In the genomic region with DNA sequence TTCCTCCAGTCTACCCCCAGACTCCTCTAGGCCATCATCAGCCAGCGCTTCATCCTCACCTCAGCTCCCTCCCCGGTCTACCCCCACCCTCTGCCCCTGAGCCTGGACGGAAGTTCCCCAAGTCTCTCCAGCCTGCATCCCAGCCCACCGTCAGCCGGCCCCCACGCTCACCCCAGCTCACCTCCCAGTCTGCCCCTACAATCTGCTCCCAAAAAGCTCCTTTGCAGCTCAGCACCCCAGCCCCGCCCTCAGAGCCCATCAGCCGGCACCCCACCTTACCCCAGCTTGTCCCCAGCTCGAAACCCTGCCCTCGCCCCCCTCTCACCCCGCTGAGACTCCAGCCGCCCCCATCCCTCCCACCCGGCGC, we compare ENCODE assay signal across 14 cellular contexts. TPM values are rescaled to one million over a fixed set of nuclear protein-coding genes. Genes with fewer than 3 reads are reported as not detected.
DNase-seq lines count a peak whose midpoint lies in the region; ATAC-seq and TF ChIP-seq lines count a peak whose summit lies in the region.
"Had no signal": no experiment of that assay in that cellular context is flagged by ENCODE, and none has a peak within 500 bp of the region (broad histone marks: within the 10 kb centered on the region; RNA-seq: fewer than 3 reads in every experiment).

No MANE protein-coding gene starts in this region.

- H3K18ac ChIP-seq in H9 (ENCODE audit: insufficient read length, low read depth, low read length): no peak overlapping the region

- H3K4me2 ChIP-seq in H9 (ENCODE audit: insufficient read depth, insufficient read length, low read length): peak overlapping the region; percentile 35
- no peak overlapping the region; the same call in 1 of the 2 replicates for H3K4me2 ChIP-seq in SK-N-SH

- H3K36me3 Mint-ChIP-seq in H9 (ENCODE audit: insufficient read depth in 1 of 3, low read depth in 3 of 3) (no peaks in the 10 kb centered on the region; a peak in 1 of 7 replicates), brain (no peaks in the 10 kb centered on the region)
- H3K36me3 Mint-ChIP-seq: CD4-positive, CD25-positive, alpha-beta regulatory T cell had no signal

- H2AFZ ChIP-seq in H9 (ENCODE audit: low read length): no peak overlapping the region
- H2AFZ ChIP-seq in SK-N-SH (ENCODE audit: low read depth): no peak overlapping the region

- H3K27me3 ChIP-seq in H9 (ENCODE audit: insufficient read depth, low read length) (peaks cover 10% of the 10 kb centered on the region; the same call in 1 of the 2 replicates), lower lobe of right lung (ENCODE audit: low read depth) (peaks cover 11% of the 10 kb centered on the region), suprapubic skin (peaks cover 15% of the 10 kb centered on the region), SK-N-SH (ENCODE audit: insufficient read depth) (peaks cover 29% of the 10 kb centered on the region)

- no peak overlapping the region; the same call in 1 of the 2 replicates for H3K14ac ChIP-seq in H9 (ENCODE audit: insufficient read depth, low read length)

- no CpG with 5 or more reads among the region's 14 CpGs for WGBS in H9 (ENCODE audit: extremely low coverage, insufficient read length, low lambda C conversion rate)
- 19% methylated on average over 9 of the region's 14 CpGs for WGBS in suprapubic skin
- WGBS in SK-N-SH (ENCODE audit: low lambda C conversion rate): 14% methylated on average over 14 of the region's 14 CpGs

- H3K27me3 Mint-ChIP-seq in H9 (ENCODE audit: low read depth) (peaks cover 39% of the 10 kb centered on the region), brain (peaks cover 34% of the 10 kb centered on the region)

- H2AK5ac ChIP-seq in H9 (ENCODE audit: insufficient read length, low read length): no peak overlapping the region

- TF ChIP-seq RAD21 in SK-N-SH (IDR thresholded peaks at IDR 0.05; ENCODE audit: low read length): no peak

- TF ChIP-seq CTCF in H9 (conservative IDR thresholded peaks at IDR 0.05): no peak
- no peak for TF ChIP-seq CTCF in brain (conservative IDR thresholded peaks at IDR 0.05)
- TF ChIP-seq CTCF in lower lobe of right lung (IDR thresholded peaks at IDR 0.05): no peak
- TF ChIP-seq CTCF in suprapubic skin (IDR thresholded peaks at IDR 0.05): no peak
- TF ChIP-seq CTCF in SK-N-SH (IDR thresholded peaks at IDR 0.05): no peak

- H3K27ac Mint-ChIP-seq in H9 (no peak overlapping the region; a peak in 1 of 7 replicates), brain (peak overlapping the region in 1 of 5 experiments; percentile 78)
- H3K27ac Mint-ChIP-seq: activated naive CD4-positive, alpha-beta T cell treated with anti-CD3 and anti-CD28 coated beads for 36 hours; CD4-positive, CD25-positive, alpha-beta regulatory T cell had no signal

- no peaks in the 10 kb centered on the region for H3K4me1 ChIP-seq in H9 (ENCODE audit: insufficient read depth, low read length)
- H3K4me1 ChIP-seq in lower lobe of right lung: no peaks in the 10 kb centered on the region
- H3K4me1 ChIP-seq in suprapubic skin: peaks cover 8% of the 10 kb centered on the region
- H3K4me1 ChIP-seq in SK-N-SH (ENCODE audit: control insufficient read depth in 1 of 2, insufficient read depth in 2 of 2, low read depth in 1 of 2, low read length in 1 of 2): peaks cover 0 to 14% of the 10 kb centered on the region in 2 experiments; a peak in 1 of 4 replicates
- H3K4me1 ChIP-seq: parathyroid adenoma had no signal

- H4K20me1 ChIP-seq in H9 (ENCODE audit: control insufficient read depth, insufficient read depth, insufficient read length) (no peaks in the 10 kb centered on the region), SK-N-SH (ENCODE audit: insufficient read depth) (no peaks in the 10 kb centered on the region)

- H3K9me3 ChIP-seq in H9 (ENCODE audit: control insufficient read depth, low read depth, low read length) (no peaks in the 10 kb centered on the region), lower lobe of right lung (no peaks in the 10 kb centered on the region), suprapubic skin (no peaks in the 10 kb centered on the region), SK-N-SH (no peaks in the 10 kb centered on the region)

- H4K5ac ChIP-seq in H9 (ENCODE audit: insufficient read length, low read depth, low read length): no peak overlapping the region

- TF ChIP-seq EP300 in suprapubic skin (IDR thresholded peaks at IDR 0.05) (no peak), SK-N-SH (IDR thresholded peaks at IDR 0.05; ENCODE audit: borderline replicate concordance in 1 of 2, low read depth in 1 of 2, low read length in 1 of 2) (no peak)

- H3K9me3 Mint-ChIP-seq in H9: no peaks in the 10 kb centered on the region; a peak in 1 of 5 replicates
- H3K9me3 Mint-ChIP-seq in brain: peaks cover 0 to 12% (median 5%) of the 10 kb centered on the region in 5 experiments
- H3K9me3 Mint-ChIP-seq: activated naive CD4-positive, alpha-beta T cell treated with anti-CD3 and anti-CD28 coated beads for 36 hours; CD4-positive, CD25-positive, alpha-beta regulatory T cell had no signal

- H3K4ac ChIP-seq in H9 (ENCODE audit: low read depth, low read length): no peak overlapping the region

- peaks cover 15 to 16% of the 10 kb centered on the region in 2 experiments for H3K4me1 Mint-ChIP-seq in H9
- peaks cover 24% of the 10 kb centered on the region for H3K4me1 Mint-ChIP-seq in brain

- H3K9me2 ChIP-seq in SK-N-SH: no peaks in the 10 kb centered on the region

- H3K4me3 Mint-ChIP-seq in H9 (peak overlapping the region; percentile 67 to 85), brain (peak overlapping the region in 3 of 5 experiments; percentile 30 to 68 (median 33))
- H3K4me3 Mint-ChIP-seq: activated naive CD4-positive, alpha-beta T cell treated with anti-CD3 and anti-CD28 coated beads for 36 hours; CD4-positive, CD25-positive, alpha-beta regulatory T cell had no signal

- no peak overlapping the region for H3K56ac ChIP-seq in H9 (ENCODE audit: insufficient read length, low read depth, low read length)

- no peaks in the 10 kb centered on the region for H3K79me1 ChIP-seq in H9 (ENCODE audit: insufficient read depth, low read depth, low read length, poor library complexity, severe bottlenecking)

- H3T11ph ChIP-seq in H9 (ENCODE audit: low read length): no peak overlapping the region

- H3F3A ChIP-seq in SK-N-SH (replicated peaks; ENCODE audit: insufficient read depth): peaks cover 3% of the 10 kb centered on the region

- peaks cover 2% of the 10 kb centered on the region for H3K23me2 ChIP-seq in H9 (ENCODE audit: insufficient read length, low read depth, low read length, poor library complexity, severe bottlenecking)

- POLR2A ChIA-PET in SK-N-SH (lab: Yijun Ruan, JAX): interaction anchor here (0.6 kb wide), 1 partner anchor 421 kb away, joined by 4 read pairs; no protein-coding TSS in a partner anchor

- no peak for TF ChIP-seq POLR2A in suprapubic skin (IDR thresholded peaks at IDR 0.05)

- no peak overlapping the region for H2BK120ac ChIP-seq in H9 (ENCODE audit: low read depth, low read length, poor library complexity, severe bottlenecking)

- no peak overlapping the region for H4K8ac ChIP-seq in H9 (replicated peaks; ENCODE audit: insufficient read length, low read depth, low read length)

- intact Hi-C loops in lower lobe of right lung (cut with DNase I): no loop called here

- no peak overlapping the region for H4K91ac ChIP-seq in H9 (ENCODE audit: insufficient read length, low read depth, low read length)

- H3K36me3 ChIP-seq in lower lobe of right lung (no peaks in the 10 kb centered on the region), suprapubic skin (no peaks in the 10 kb centered on the region), SK-N-SH (replicated peaks in 1 of 2; ENCODE audit: control insufficient read depth in 1 of 2, insufficient read depth in 2 of 2, low read length in 1 of 2) (no peaks in the 10 kb centered on the region)

- no peaks in the 10 kb centered on the region for H3K79me2 ChIP-seq in H9 (ENCODE audit: insufficient read depth, low read length)
- no peaks in the 10 kb centered on the region for H3K79me2 ChIP-seq in SK-N-SH (ENCODE audit: insufficient read depth)
- H3K79me2 ChIP-seq: parathyroid adenoma had no signal

- no peak overlapping the region for H2BK5ac ChIP-seq in H9 (ENCODE audit: insufficient read length, low read length)

- H3K23ac ChIP-seq in H9 (ENCODE audit: insufficient read length, low read depth, low read length): no peak overlapping the region

- DNase-seq in H9 (no peak), lower lobe of right lung (no peak), suprapubic skin (ENCODE audit: low spot score in 2 of 2) (peak in 1 of 2 donors; percentile 71), SK-N-SH (no peak), NOMO-1 treated with DMSO at 0.1 percent for 48 hours (lab: John Stamatoyannopoulos, UW; ENCODE audit: unreplicated experiment) (no peak)
- DNase-seq: activated naive CD4-positive, alpha-beta T cell treated with anti-CD3 and anti-CD28 coated beads for 36 hours; CD4-positive, CD25-positive, alpha-beta regulatory T cell; central memory CD4-positive, alpha-beta T cell; head of caudate nucleus had no signal

- H3K9ac ChIP-seq in H9 (ENCODE audit: extremely low read depth, insufficient read length, low read length) (no peak overlapping the region), SK-N-SH (no peak overlapping the region)
- H3K9ac ChIP-seq: parathyroid adenoma had no signal

- no peak overlapping the region for H2BK20ac ChIP-seq in H9 (ENCODE audit: low read depth, low read length, poor library complexity, severe bottlenecking)

- ATAC-seq in lower lobe of right lung (no peak), HG02759 (IDR thresholded peaks at IDR 0.05; ENCODE audit: unreplicated experiment) (no peak)

- H2BK15ac ChIP-seq in H9 (ENCODE audit: low read depth, low read length): no peak overlapping the region

- H3K4me3 ChIP-seq in lower lobe of right lung: peak overlapping the region; percentile 59
- H3K4me3 ChIP-seq in suprapubic skin: peak overlapping the region; percentile 39
- peak overlapping the region in 1 of 2 experiments; percentile 35; a peak in 1 of 4 replicates for H3K4me3 ChIP-seq in SK-N-SH (ENCODE audit: low read depth in 2 of 2, low read length in 1 of 2)
- H3K4me3 ChIP-seq: SK-N-MC had no signal

- no peak overlapping the region for H2BK12ac ChIP-seq in H9 (ENCODE audit: insufficient read length, low read depth, low read length)

- no peak overlapping the region for H3K27ac ChIP-seq in H9 (ENCODE audit: insufficient read length, low read depth, low read length)
- no peak overlapping the region for H3K27ac ChIP-seq in lower lobe of right lung
- no peak overlapping the region for H3K27ac ChIP-seq in suprapubic skin
- H3K27ac ChIP-seq in SK-N-SH (ENCODE audit: low read depth in 2 of 2, low read length in 1 of 2): no peak overlapping the region
- H3K27ac ChIP-seq: SK-N-MC had no signal

- CTCF ChIA-PET in SK-N-SH (lab: Yijun Ruan, JAX): interaction anchor here (1.2 to 14.4 kb wide), 12 partner anchors 10 to 697 kb away, joined by 3 to 201 read pairs (median 6); no protein-coding TSS in a partner anchor

RNA-seq across cellular contexts. Expression of gene RAMP3, which starts 0.3 kb away (rescaled TPM):
- 0.63 and 0.66 TPM in 2 replicates for total RNA-seq in H9 (2021)
- 13.2 TPM for polyA plus RNA-seq in brain (ENCODE audit: insufficient read depth, low read depth, low replicate concordance)
- 183 TPM for total RNA-seq in lower lobe of right lung
- total RNA-seq in suprapubic skin: 10 to 100 TPM; 14.4 to 62.9 (median 33.6) TPM
- polyA plus RNA-seq in SK-N-SH (2012; rRNA removed): not detected in 2 replicates
- 0.03 and 0.04 TPM in 2 replicates for polyA plus RNA-seq in SK-N-SH (2012; cell fraction: cytosol; rRNA removed)
- not detected in 2 replicates for polyA plus RNA-seq in SK-N-SH (2012; cell fraction: nucleus; rRNA removed)
- total RNA-seq: activated naive CD4-positive, alpha-beta T cell treated with anti-CD3 and anti-CD28 coated beads for 36 hours; CD4-positive, CD25-positive, alpha-beta regulatory T cell; Daoy had no signal
- polyA plus RNA-seq: CD4-positive, CD25-positive, alpha-beta regulatory T cell had no signal

RNA-seq across cellular contexts. Expression of gene TBRG4, which starts 45.8 kb away (rescaled TPM):
- total RNA-seq in H9 (2021) (127 and 137 TPM in 2 replicates), lower lobe of right lung (54.3 TPM), suprapubic skin (10 to 100 TPM; 49.9 to 82.8 (median 68.9) TPM)
- polyA plus RNA-seq in brain (ENCODE audit: insufficient read depth, low read depth, low replicate concordance) (58.3 TPM), SK-N-SH (2012; rRNA removed) (76.2 and 89.4 TPM in 2 replicates)
- 29.3 and 48.3 TPM in 2 replicates for polyA plus RNA-seq in SK-N-SH (2012; cell fraction: cytosol; rRNA removed)
- 211 and 212 TPM in 2 replicates for polyA plus RNA-seq in SK-N-SH (2012; cell fraction: nucleus; rRNA removed)
